ENCODE assay signal across 1 cellular context in the genomic region with DNA sequence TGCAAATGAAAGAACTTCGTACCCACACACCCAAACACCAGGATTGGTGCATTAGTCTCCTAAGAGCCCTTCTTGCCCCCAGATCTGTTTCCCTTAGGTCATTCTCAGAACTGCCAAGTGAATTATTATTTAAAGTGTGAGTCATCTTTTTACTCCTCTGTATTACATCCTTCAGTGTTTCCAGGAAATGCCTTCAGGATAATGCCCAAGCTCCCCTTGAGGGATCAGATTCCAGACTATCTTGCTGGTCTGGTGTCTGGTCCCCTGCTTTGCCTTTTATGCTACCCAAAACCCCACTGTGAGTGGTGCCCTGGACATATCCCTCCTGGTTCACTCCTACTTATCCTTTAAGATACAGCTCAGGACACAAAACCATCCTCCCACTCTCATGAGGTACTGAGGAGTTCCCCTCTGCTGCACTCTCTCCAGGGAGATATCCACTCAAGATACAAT.
TF ChIP-seq lines count a peak whose summit lies in the region.

No MANE protein-coding gene starts in this region.

TF ChIP-seq in HepG2, 621 proteins besides CTCF, POLR2A, EP300 and RAD21 (continued from another document):
- TF ChIP-seq, protein P1, sequence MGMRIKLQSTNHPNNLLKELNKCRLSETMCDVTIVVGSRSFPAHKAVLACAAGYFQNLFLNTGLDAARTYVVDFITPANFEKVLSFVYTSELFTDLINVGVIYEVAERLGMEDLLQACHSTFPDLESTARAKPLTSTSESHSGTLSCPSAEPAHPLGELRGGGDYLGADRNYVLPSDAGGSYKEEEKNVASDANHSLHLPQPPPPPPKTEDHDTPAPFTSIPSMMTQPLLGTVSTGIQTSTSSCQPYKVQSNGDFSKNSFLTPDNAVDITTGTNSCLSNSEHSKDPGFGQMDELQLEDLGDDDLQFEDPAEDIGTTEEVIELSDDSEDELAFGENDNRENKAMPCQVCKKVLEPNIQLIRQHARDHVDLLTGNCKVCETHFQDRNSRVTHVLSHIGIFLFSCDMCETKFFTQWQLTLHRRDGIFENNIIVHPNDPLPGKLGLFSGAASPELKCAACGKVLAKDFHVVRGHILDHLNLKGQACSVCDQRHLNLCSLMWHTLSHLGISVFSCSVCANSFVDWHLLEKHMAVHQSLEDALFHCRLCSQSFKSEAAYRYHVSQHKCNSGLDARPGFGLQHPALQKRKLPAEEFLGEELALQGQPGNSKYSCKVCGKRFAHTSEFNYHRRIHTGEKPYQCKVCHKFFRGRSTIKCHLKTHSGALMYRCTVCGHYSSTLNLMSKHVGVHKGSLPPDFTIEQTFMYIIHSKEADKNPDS (CRISPR knock-in tag; IDR thresholded peaks at IDR 0.05): no peak
